Comparison of ENCODE assay signal across 8 cellular contexts in the genomic region with DNA sequence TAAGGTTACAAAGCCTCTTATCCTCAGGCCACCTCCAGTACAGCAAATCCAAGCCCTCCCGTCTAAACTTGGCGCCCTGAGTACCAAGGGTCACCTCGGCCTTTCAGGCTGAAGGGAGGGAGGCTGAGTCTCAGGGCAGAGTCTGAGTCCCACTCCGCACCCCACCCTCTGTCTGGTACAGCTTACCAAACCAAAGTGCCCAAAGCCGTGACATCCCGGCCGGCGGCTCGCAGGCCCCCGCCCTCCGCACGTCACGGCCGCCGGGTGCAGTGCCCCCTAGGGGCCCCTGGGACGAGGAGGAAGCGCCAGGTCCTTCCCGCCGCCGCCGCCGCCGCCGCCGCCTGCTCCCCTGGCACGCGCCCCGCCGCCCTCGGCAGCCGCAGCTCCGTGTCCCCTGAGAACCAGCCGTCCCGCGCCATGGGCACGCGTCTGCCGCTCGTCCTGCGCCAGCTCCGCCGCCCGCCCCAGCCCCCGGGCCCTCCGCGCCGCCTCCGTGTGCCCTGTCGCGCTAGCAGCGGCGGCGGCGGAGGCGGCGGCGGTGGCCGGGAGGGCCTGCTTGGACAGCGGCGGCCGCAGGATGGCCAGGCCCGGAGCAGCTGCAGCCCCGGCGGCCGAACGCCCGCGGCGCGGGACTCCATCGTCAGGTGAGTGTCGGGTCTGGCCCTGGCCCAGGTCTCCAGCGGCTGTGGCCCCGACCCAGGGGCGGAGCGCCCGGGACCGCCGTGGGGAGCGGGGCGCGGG. TPM values are rescaled to one million over a fixed set of nuclear protein-coding genes. Genes with fewer than 3 reads are reported as not detected.
A peak's percentile ranks its signal among the peaks of the same experiment; 100 is the strongest.
DNase-seq lines count a peak whose midpoint lies in the region; ATAC-seq and TF ChIP-seq lines count a peak whose summit lies in the region.

A gene (plus strand): TSS at position 297 of the 741 bp plus-strand sequence. CDS start 121 bp downstream, at position 418.

- peak within 1 kb of the TSS; percentile 78 for H3K4me3 ChIP-seq in AG04449 (ENCODE audit: low read depth, low read length)
- peak within 1 kb of the TSS; percentile 50 to 88 (median 62) for H3K4me3 ChIP-seq in liver (ENCODE audit: low read depth in 1 of 3, low read length in 3 of 3)

- no peaks in the 10 kb centered on the region for H3K27me3 ChIP-seq in liver (ENCODE audit: control insufficient read depth in 4 of 4, insufficient read depth in 4 of 4, low read length in 3 of 4)

- DNase-seq in AG04449 (ENCODE audit: low read depth, low spot score) (peak; percentile 60), NCI-H345 (lab: John Stamatoyannopoulos, UW) (peak; percentile 77), dermis blood vessel endothelial cell (peak; percentile 90)
- peak; percentile 71 for DNase-seq in activated CD4-positive, alpha-beta T cell treated with anti-CD3 and anti-CD28 coated beads, Interleukin-2, amount 10 ng/mL, durations not matched to agents 7 days and 5 days
- DNase-seq in stimulated activated CD4-positive, alpha-beta T cell treated with anti-CD3 and anti-CD28 coated beads, Interleukin-4, amount 100 ng/mL, for 24 hours: peak; percentile 80

- peak in 1 of 2 donors; percentile 29 for TF ChIP-seq RAD21 in liver (IDR thresholded peaks at IDR 0.05)

- TF ChIP-seq CTCF in AG04449 (IDR thresholded peaks at IDR 0.05; ENCODE audit: insufficient read depth, low read length, missing control alignments) (peak; percentile 72), liver (IDR thresholded peaks at IDR 0.05; ENCODE audit: low read depth, low read length, missing input control) (peak; percentile 41)

- H3K36me3 ChIP-seq in liver (ENCODE audit: control insufficient read depth in 4 of 4, insufficient read depth in 3 of 4, low read depth in 1 of 4, low read length in 3 of 4): no peaks in the 10 kb centered on the region

- peak within 1 kb of the TSS; percentile 93 for H3K27ac Mint-ChIP-seq in activated CD4-positive, alpha-beta T cell treated with anti-CD3 and anti-CD28 coated beads, Interleukin-2, amount 10 ng/mL, durations not matched to agents 7 days and 5 days

- peak within 1 kb of the TSS; percentile 44 to 85 for H3K27ac ChIP-seq in liver (ENCODE audit: low read depth in 1 of 2, low read length in 2 of 2)

- H3K9ac ChIP-seq in liver (ENCODE audit: low read depth in 1 of 2, low read length in 2 of 2): peak within 1 kb of the TSS; percentile 59 to 71

- no peaks in the 10 kb centered on the region for H3K9me3 ChIP-seq in liver (ENCODE audit: control insufficient read depth in 4 of 4, low read length in 3 of 4)

- peaks cover 43% of the 10 kb centered on the region for H3K4me1 Mint-ChIP-seq in activated CD4-positive, alpha-beta T cell treated with anti-CD3 and anti-CD28 coated beads, Interleukin-2, amount 10 ng/mL, durations not matched to agents 7 days and 5 days

- H3K36me3 Mint-ChIP-seq in activated CD4-positive, alpha-beta T cell treated with anti-CD3 and anti-CD28 coated beads, Interleukin-2, amount 10 ng/mL, durations not matched to agents 7 days and 5 days (ENCODE audit: low read depth): peaks cover 7% of the 10 kb centered on the region

- peaks cover 11% of the 10 kb centered on the region for H3K27me3 Mint-ChIP-seq in activated CD4-positive, alpha-beta T cell treated with anti-CD3 and anti-CD28 coated beads, Interleukin-2, amount 10 ng/mL, durations not matched to agents 7 days and 5 days

- WGBS in liver: under 1% methylated on average over 82 of the region's 82 CpGs

- no peaks in the 10 kb centered on the region for H3K9me3 Mint-ChIP-seq in activated CD4-positive, alpha-beta T cell treated with anti-CD3 and anti-CD28 coated beads, Interleukin-2, amount 10 ng/mL, durations not matched to agents 7 days and 5 days

- peaks cover 0 to 8% (median 3%) of the 10 kb centered on the region in 4 donors for H3K4me1 ChIP-seq in liver (ENCODE audit: control insufficient read depth in 4 of 4, insufficient read depth in 4 of 4, low read length in 3 of 4)

- ATAC-seq in GM18517 (IDR thresholded peaks at IDR 0.05; ENCODE audit: unreplicated experiment): peak; percentile 86
- peak; percentile 76 for ATAC-seq in HG03025 (IDR thresholded peaks at IDR 0.05; ENCODE audit: low FRiP score, unreplicated experiment)

- CTCF ChIA-PET in AG04449 (lab: Yijun Ruan, JAX): interaction anchor here (0.8 to 4.0 kb wide), 18 partner anchors 10 to 470 kb away, joined by 3 to 55 read pairs (median 5); no protein-coding TSS in a partner anchor
- CTCF ChIA-PET in activated CD4-positive, alpha-beta T cell treated with anti-CD3 and anti-CD28 coated beads, Interleukin-2, amount 10 ng/mL, durations not matched to agents 7 days and 5 days (lab: Charles Lee): interaction anchor here (0.6 to 2.6 kb wide), 9 partner anchors 9 to 1292 kb away, joined by 3 to 8 read pairs (median 4); no protein-coding TSS in a partner anchor

- POLR2A ChIA-PET in AG04449 (lab: Yijun Ruan, JAX): interaction anchor here (0.7 to 2.4 kb wide), 5 partner anchors 9 to 50 kb away, joined by 3 to 11 read pairs (median 4); no protein-coding TSS in a partner anchor
- POLR2A ChIA-PET in activated CD4-positive, alpha-beta T cell treated with anti-CD3 and anti-CD28 coated beads, Interleukin-2, amount 10 ng/mL, durations not matched to agents 7 days and 5 days (lab: Charles Lee): no interaction called here

- H3K4me3 Mint-ChIP-seq in activated CD4-positive, alpha-beta T cell treated with anti-CD3 and anti-CD28 coated beads, Interleukin-2, amount 10 ng/mL, durations not matched to agents 7 days and 5 days: peak within 1 kb of the TSS; percentile 92

TF ChIP-seq in liver, 16 proteins besides CTCF, POLR2A, EP300 and RAD21:
- TF ChIP-seq, protein P1, sequence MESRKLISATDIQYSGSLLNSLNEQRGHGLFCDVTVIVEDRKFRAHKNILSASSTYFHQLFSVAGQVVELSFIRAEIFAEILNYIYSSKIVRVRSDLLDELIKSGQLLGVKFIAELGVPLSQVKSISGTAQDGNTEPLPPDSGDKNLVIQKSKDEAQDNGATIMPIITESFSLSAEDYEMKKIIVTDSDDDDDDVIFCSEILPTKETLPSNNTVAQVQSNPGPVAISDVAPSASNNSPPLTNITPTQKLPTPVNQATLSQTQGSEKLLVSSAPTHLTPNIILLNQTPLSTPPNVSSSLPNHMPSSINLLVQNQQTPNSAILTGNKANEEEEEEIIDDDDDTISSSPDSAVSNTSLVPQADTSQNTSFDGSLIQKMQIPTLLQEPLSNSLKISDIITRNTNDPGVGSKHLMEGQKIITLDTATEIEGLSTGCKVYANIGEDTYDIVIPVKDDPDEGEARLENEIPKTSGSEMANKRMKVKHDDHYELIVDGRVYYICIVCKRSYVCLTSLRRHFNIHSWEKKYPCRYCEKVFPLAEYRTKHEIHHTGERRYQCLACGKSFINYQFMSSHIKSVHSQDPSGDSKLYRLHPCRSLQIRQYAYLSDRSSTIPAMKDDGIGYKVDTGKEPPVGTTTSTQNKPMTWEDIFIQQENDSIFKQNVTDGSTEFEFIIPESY (IDR thresholded peaks at IDR 0.05): no peak
- TF ChIP-seq HNF4A (conservative IDR thresholded peaks at IDR 0.05) (peak; percentile 6 to 32), RXRA (IDR thresholded peaks at IDR 0.05) (peak in 1 of 2 donors; percentile 34), SP1 (IDR thresholded peaks at IDR 0.05) (peak; percentile 25), NR2F2 (IDR thresholded peaks at IDR 0.05) (no peak), YY1 (IDR thresholded peaks at IDR 0.05) (no peak)
- TF ChIP-seq, protein P2, sequence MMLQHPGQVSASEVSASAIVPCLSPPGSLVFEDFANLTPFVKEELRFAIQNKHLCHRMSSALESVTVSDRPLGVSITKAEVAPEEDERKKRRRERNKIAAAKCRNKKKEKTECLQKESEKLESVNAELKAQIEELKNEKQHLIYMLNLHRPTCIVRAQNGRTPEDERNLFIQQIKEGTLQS (IDR thresholded peaks at IDR 0.05): no peak
TF ChIP-seq in liver: peak in this region for 3.

RNA-seq across cellular contexts. Expression of the gene that starts here (rescaled TPM):
- 10 to 100 TPM; 34.9 to 40.6 TPM for total RNA-seq in activated CD4-positive, alpha-beta T cell treated with anti-CD3 and anti-CD28 coated beads, Interleukin-2, amount 10 ng/mL, durations not matched to agents 7 days and 5 days
- 38.6 and 56.4 TPM in 2 replicates for total RNA-seq in dermis blood vessel endothelial cell
- total RNA-seq in liver: 1 to 10 TPM; 3.5 to 7.7 TPM
- polyA plus RNA-seq in liver: 1 to 10 TPM; 2.0 to 2.1 TPM

Comparison
In these comparisons a context has a peak if more than half of its experiments do, and no peak if none do; other contexts are left out.
1. Peak in every context shown above with its lines: DNase-seq, ATAC-seq, H3K4me3 ChIP-seq and H3K27ac ChIP-seq.